8 cellular contexts compared by ENCODE assay signal in the genomic region with DNA sequence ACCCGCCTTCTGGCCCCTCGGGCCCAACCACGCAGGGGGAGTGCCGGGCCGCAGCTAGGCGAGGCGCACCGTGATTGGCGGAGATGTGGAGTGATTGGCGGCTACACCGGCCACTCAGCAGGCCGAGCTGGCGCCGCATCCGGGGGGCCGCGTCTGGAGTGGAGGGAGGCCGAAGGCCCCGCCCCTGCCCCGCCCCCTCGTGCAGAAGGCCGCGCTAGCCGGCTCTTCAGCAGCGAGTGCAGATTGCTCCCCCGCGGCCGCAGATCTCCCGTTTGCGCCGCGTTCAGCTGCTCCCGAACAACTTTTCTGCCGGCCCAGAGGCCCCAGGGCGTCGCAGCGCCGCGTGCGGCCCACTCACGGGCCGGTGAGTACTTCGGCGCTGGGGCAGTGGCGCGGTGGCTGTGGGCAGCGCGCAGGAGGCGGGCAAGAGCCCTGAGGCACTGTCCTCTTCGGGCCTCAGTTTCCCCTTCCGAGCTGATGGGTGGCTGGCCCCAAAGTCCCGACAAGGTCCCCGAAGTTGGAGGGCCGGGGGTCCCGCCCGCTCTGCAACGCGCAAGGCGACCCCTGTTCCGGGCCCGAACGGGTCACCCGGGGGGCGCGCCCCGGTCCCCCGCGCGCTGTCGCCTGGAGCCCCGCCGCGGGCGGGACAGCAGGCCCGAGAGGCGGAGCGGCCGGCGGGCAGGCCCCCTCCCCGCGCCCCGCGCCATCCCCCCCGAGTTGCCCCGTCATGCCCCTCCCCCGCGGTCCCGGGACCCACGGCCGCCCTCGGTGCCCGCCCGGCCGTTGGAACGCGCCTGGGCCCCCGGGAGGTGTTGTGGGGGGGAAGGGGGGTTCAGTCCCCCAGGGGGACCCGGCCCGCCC. TPM values are rescaled to one million over a fixed set of nuclear protein-coding genes. Genes with fewer than 3 reads are reported as not detected.
A peak's percentile ranks its signal among the peaks of the same experiment; 100 is the strongest.
DNase-seq lines count a peak whose midpoint lies in the region; ATAC-seq, FAIRE-seq and TF ChIP-seq lines count a peak whose summit lies in the region.

A gene with protein sequence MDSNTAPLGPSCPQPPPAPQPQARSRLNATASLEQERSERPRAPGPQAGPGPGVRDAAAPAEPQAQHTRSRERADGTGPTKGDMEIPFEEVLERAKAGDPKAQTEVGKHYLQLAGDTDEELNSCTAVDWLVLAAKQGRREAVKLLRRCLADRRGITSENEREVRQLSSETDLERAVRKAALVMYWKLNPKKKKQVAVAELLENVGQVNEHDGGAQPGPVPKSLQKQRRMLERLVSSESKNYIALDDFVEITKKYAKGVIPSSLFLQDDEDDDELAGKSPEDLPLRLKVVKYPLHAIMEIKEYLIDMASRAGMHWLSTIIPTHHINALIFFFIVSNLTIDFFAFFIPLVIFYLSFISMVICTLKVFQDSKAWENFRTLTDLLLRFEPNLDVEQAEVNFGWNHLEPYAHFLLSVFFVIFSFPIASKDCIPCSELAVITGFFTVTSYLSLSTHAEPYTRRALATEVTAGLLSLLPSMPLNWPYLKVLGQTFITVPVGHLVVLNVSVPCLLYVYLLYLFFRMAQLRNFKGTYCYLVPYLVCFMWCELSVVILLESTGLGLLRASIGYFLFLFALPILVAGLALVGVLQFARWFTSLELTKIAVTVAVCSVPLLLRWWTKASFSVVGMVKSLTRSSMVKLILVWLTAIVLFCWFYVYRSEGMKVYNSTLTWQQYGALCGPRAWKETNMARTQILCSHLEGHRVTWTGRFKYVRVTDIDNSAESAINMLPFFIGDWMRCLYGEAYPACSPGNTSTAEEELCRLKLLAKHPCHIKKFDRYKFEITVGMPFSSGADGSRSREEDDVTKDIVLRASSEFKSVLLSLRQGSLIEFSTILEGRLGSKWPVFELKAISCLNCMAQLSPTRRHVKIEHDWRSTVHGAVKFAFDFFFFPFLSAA (plus strand): TSS at position 200 of the 861 bp plus-strand sequence. CDS start 7,606 bp downstream, outside the sequence.

- TF ChIP-seq CTCF in choroid plexus epithelial cell (conservative IDR thresholded peaks at IDR 0.05; ENCODE audit: low read depth, low read length) (no peak), kidney (IDR thresholded peaks at IDR 0.05; ENCODE audit: borderline replicate concordance, extremely low read depth, insufficient read depth) (no peak)

- peak; percentile 90 for FAIRE-seq in kidney (lab: Jason Lieb, UNC)

- peak; percentile 100 for DNase-seq in AG08395 (ENCODE audit: low spot score)
- DNase-seq in NCI-H345 treated with DMSO at 0.1 percent for 48 hours (lab: John Stamatoyannopoulos, UW; ENCODE audit: unreplicated experiment), result peak; percentile 78
- peak; percentile 94 to 96 for DNase-seq in activated CD4-positive, alpha-beta T cell treated with anti-CD3 and anti-CD28 coated beads for 4 hours
- DNase-seq in choroid plexus epithelial cell (ENCODE audit: low read depth), result peak; percentile 99
- DNase-seq in kidney, result peak; percentile 100
- DNase-seq in stimulated activated CD4-positive, alpha-beta T cell treated with anti-CD3 and anti-CD28 coated beads, Interleukin-15, amount 100 ng/mL, for 1 hour (ENCODE audit: low read depth in 1 of 2, low spot score in 1 of 2), result peak; percentile 97 to 98

- peak within 1 kb of the TSS; percentile 18 to 46 for H3K27ac ChIP-seq in kidney (ENCODE audit: low read depth in 2 of 2, low read length in 2 of 2)

- H3K9ac ChIP-seq in kidney (ENCODE audit: low read length in 2 of 2), result peak within 1 kb of the TSS; percentile 70 to 74

- intact Hi-C loops in kidney (cut with DNase I), result no loop called here

- peak within 1 kb of the TSS; percentile 87 for H3K4me3 ChIP-seq in choroid plexus epithelial cell (ENCODE audit: low read depth, low read length)
- H3K4me3 ChIP-seq in kidney (ENCODE audit: low read length in 2 of 2), result peak within 1 kb of the TSS; percentile 66 to 80

- H3K36me3 ChIP-seq in kidney (ENCODE audit: control insufficient read depth in 1 of 2, insufficient read depth in 2 of 2, low read length in 2 of 2), result no peaks in the 10 kb centered on the region

- peaks cover 6 to 18% of the 10 kb centered on the region in 2 donors for H3K4me1 ChIP-seq in kidney (ENCODE audit: control insufficient read depth in 1 of 2, insufficient read depth in 1 of 2, low read depth in 1 of 2, low read length in 2 of 2)

- no peaks in the 10 kb centered on the region for H3K9me3 ChIP-seq in kidney (ENCODE audit: control insufficient read depth in 1 of 2, low read length in 2 of 2)

- peak; percentile 100 for ATAC-seq in GM19023 (IDR thresholded peaks at IDR 0.05; ENCODE audit: unreplicated experiment)
- peak; percentile 100 for ATAC-seq in HG03175 (IDR thresholded peaks at IDR 0.05; ENCODE audit: unreplicated experiment)

RNA-seq across cellular contexts. Expression of the gene that starts here (rescaled TPM):
- total RNA-seq in kidney, result 31.4 TPM
- polyA plus RNA-seq in kidney (ENCODE audit: insufficient read depth, low read depth, low replicate concordance), result 20.8 TPM

Comparison
In these comparisons a context has a peak if more than half of its experiments do, and no peak if none do; other contexts are left out.
1. Peak in every context shown above with its lines: DNase-seq, ATAC-seq, H3K4me3 ChIP-seq and H3K27ac ChIP-seq.